Comparison of ENCODE assay signal across 8 cellular contexts in genomic region chr22:20080445-20080775, GRCh38. TPM values are rescaled to one million over a fixed set of nuclear protein-coding genes. Genes with fewer than 3 reads are reported as not detected.
A peak's percentile ranks its signal among the peaks of the same experiment; 100 is the strongest.
DNase-seq lines count a peak whose midpoint lies in the region.

No MANE protein-coding gene starts in this region.

- H3K79me2 ChIP-seq in GM23248 (ENCODE audit: insufficient read depth), result peaks cover 50% of the 10 kb centered on the region

- peaks cover 7% of the 10 kb centered on the region for H3K4me1 ChIP-seq in GM23248 (ENCODE audit: insufficient read depth)

- H3F3A ChIP-seq in GM23248 (ENCODE audit: insufficient read depth), result peaks cover 22% of the 10 kb centered on the region

- H4K20me1 ChIP-seq in GM23248 (ENCODE audit: insufficient read depth), result peaks cover 9% of the 10 kb centered on the region; the same call in 1 of the 2 replicates

- no peaks in the 10 kb centered on the region for H3K9me3 ChIP-seq in GM23248 (ENCODE audit: low read depth)

- DNase-seq in DMS 273 (lab: John Stamatoyannopoulos, UW; ENCODE audit: unreplicated experiment), result peak; percentile 82
- no peak for DNase-seq in DMS 273 treated with DMSO at 0.1 percent for 48 hours (lab: John Stamatoyannopoulos, UW)
- peak; percentile 80 for DNase-seq in GM23248
- peak; percentile 53 for DNase-seq in LHCN-M2 (ENCODE audit: low read depth)
- peak; percentile 77 for DNase-seq in activated CD4-positive, alpha-beta T cell treated with anti-CD3 and anti-CD28 coated beads for 48 hours
- DNase-seq in ecto neural progenitor cell (ENCODE audit: low spot score), result peak; percentile 83
- DNase-seq in medulla oblongata (ENCODE audit: extremely low spot score), result peak; percentile 48
- peak; percentile 51 for DNase-seq in stimulated activated CD8-positive, alpha-beta memory T cell treated with anti-CD3 and anti-CD28 coated beads, Interleukin-15, amount 100 ng/mL, for 24 hours (ENCODE audit: low read depth)

- peak overlapping the region; percentile 85 for H3K27ac ChIP-seq in GM23248

- H3K4me3 ChIP-seq in GM23248, result peak overlapping the region; percentile 79

- 2 to 5% methylated on average over 7 to 24 of the region's 34 CpGs for WGBS in GM23248 (ENCODE audit: low coverage in 1 of 2, low lambda C conversion rate in 2 of 2, missing lambda C conversion rate in 2 of 2), 2 experiments

- peak overlapping the region; percentile 92 for H3K9ac ChIP-seq in GM23248

- H3K36me3 ChIP-seq in GM23248 (ENCODE audit: low read depth), result no peaks in the 10 kb centered on the region

- peak overlapping the region; percentile 83 for H3K4me2 ChIP-seq in GM23248 (ENCODE audit: unreplicated experiment)

- H2AFZ ChIP-seq in GM23248, result peak overlapping the region; percentile 61; the same call in 1 of the 2 replicates

- H3K9me2 ChIP-seq in GM23248 (ENCODE audit: insufficient read depth), result no peaks in the 10 kb centered on the region

- in situ Hi-C loops in GM23248 (cut with MboI), result no loop called here

- H3K27me3 ChIP-seq in GM23248 (replicated peaks; ENCODE audit: insufficient read depth), result no peaks in the 10 kb centered on the region

RNA-seq across cellular contexts. Expression of gene DGCR8, which starts 0.4 kb away (rescaled TPM):
- 24.9 and 28.7 TPM in 2 replicates for total RNA-seq in GM23248 (2014; rRNA removed; shearing (Covaris generic))
- polyA plus RNA-seq in GM23248 (2016; fragmentation: Nextera tagmentation; extraction: Ambion mirVana), result 14.0 and 14.2 TPM in 2 replicates
- 29.4 and 30.9 TPM in 2 replicates for total RNA-seq in LHCN-M2 (2014; rRNA removed)
- 20.9 TPM for polyA plus RNA-seq in LHCN-M2 (2012)

RNA-seq across cellular contexts. Expression of gene RANBP1, which starts 35.5 kb away (rescaled TPM):
- 195 and 233 TPM in 2 replicates for total RNA-seq in GM23248 (2014; rRNA removed; shearing (Covaris generic))
- 252 and 253 TPM in 2 replicates for polyA plus RNA-seq in GM23248 (2016; fragmentation: Nextera tagmentation; extraction: Ambion mirVana)
- 843 and 851 TPM in 2 replicates for total RNA-seq in LHCN-M2 (2014; rRNA removed)
- 201 TPM for polyA plus RNA-seq in LHCN-M2 (2012)

RNA-seq across cellular contexts. Expression of gene TRMT2A, which starts 36.6 kb away (rescaled TPM):
- 72.0 and 79.0 TPM in 2 replicates for total RNA-seq in GM23248 (2014; rRNA removed; shearing (Covaris generic))
- polyA plus RNA-seq in GM23248 (2016; fragmentation: Nextera tagmentation; extraction: Ambion mirVana), result 38.1 and 42.2 TPM in 2 replicates
- 35.8 and 50.4 TPM in 2 replicates for total RNA-seq in LHCN-M2 (2014; rRNA removed)
- 35.4 TPM for polyA plus RNA-seq in LHCN-M2 (2012)

RNA-seq across cellular contexts. Expression of gene ZDHHC8, which starts 51.2 kb away (rescaled TPM):
- total RNA-seq in GM23248 (2014; rRNA removed; shearing (Covaris generic)), result 18.7 and 22.8 TPM in 2 replicates
- polyA plus RNA-seq in GM23248 (2016; fragmentation: Nextera tagmentation; extraction: Ambion mirVana), result 13.0 and 16.1 TPM in 2 replicates
- total RNA-seq in LHCN-M2 (2014; rRNA removed), result 14.8 and 19.6 TPM in 2 replicates
- polyA plus RNA-seq in LHCN-M2 (2012), result 41.6 TPM

RNA-seq across cellular contexts. Expression of gene TANGO2, which starts 59.5 kb away (rescaled TPM):
- total RNA-seq in GM23248 (2014; rRNA removed; shearing (Covaris generic)), result 41.9 and 45.0 TPM in 2 replicates
- polyA plus RNA-seq in GM23248 (2016; fragmentation: Nextera tagmentation; extraction: Ambion mirVana), result 27.3 and 33.5 TPM in 2 replicates
- total RNA-seq in LHCN-M2 (2014; rRNA removed), result 24.0 and 30.8 TPM in 2 replicates
- polyA plus RNA-seq in LHCN-M2 (2012), result 30.3 TPM
